ENCODE assay signal across 8 cellular contexts in genomic region chr12:3076730-3077571, GRCh38. TPM values are rescaled to one million over a fixed set of nuclear protein-coding genes. Genes with fewer than 3 reads are reported as not detected.
DNase-seq lines count a peak whose midpoint lies in the region; ATAC-seq and TF ChIP-seq lines count a peak whose summit lies in the region.

A gene with protein sequence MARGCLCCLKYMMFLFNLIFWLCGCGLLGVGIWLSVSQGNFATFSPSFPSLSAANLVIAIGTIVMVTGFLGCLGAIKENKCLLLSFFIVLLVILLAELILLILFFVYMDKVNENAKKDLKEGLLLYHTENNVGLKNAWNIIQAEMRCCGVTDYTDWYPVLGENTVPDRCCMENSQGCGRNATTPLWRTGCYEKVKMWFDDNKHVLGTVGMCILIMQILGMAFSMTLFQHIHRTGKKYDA (plus strand): TSS chr12:3077379. CDS start chr12:3201194, 123,815 bp downstream.

- H3K9me3 ChIP-seq in DND-41 (ENCODE audit: insufficient read depth, low read length, severe bottlenecking) (no peaks in the 10 kb centered on the region), H9 (ENCODE audit: control insufficient read depth, low read depth, low read length) (no peaks in the 10 kb centered on the region)

- H3K56ac ChIP-seq in H9 (ENCODE audit: insufficient read length, low read depth, low read length) = no peak within 1 kb of the TSS

- H3K27ac ChIP-seq in DND-41 (ENCODE audit: low read length) (no peak within 1 kb of the TSS), H9 (ENCODE audit: insufficient read length, low read depth, low read length) (no peak within 1 kb of the TSS), cingulate gyrus (ENCODE audit: low read depth, low read length) (peak within 1 kb of the TSS; percentile 29)

- H3K23ac ChIP-seq in H9 (ENCODE audit: insufficient read length, low read depth, low read length) = no peak within 1 kb of the TSS

- H3K9ac ChIP-seq in DND-41 (ENCODE audit: low read depth, low read length) (peak within 1 kb of the TSS; percentile 44), H9 (ENCODE audit: extremely low read depth, insufficient read length, low read length) (no peak within 1 kb of the TSS)

- WGBS in H9 (ENCODE audit: extremely low coverage, insufficient read length, low lambda C conversion rate) = no CpG with 5 or more reads among the region's 95 CpGs

- no peaks in the 10 kb centered on the region for H3K9me3 Mint-ChIP-seq in H9

- H4K91ac ChIP-seq in H9 (ENCODE audit: insufficient read length, low read depth, low read length) = no peak within 1 kb of the TSS

- H2BK120ac ChIP-seq in H9 (ENCODE audit: low read depth, low read length, poor library complexity, severe bottlenecking) = no peak within 1 kb of the TSS

- H2AFZ ChIP-seq in DND-41 (ENCODE audit: low read depth, low read length) = peak within 1 kb of the TSS; percentile 64
- no peak within 1 kb of the TSS for H2AFZ ChIP-seq in H9 (ENCODE audit: low read length)

- peak within 1 kb of the TSS; percentile 20 to 58; a peak in 3 of 4 replicates for H3K4me3 ChIP-seq in DND-41 (ENCODE audit: low read depth in 1 of 2, low read length in 2 of 2)

- H2AK5ac ChIP-seq in H9 (ENCODE audit: insufficient read length, low read length) = no peak within 1 kb of the TSS

- ATAC-seq in DND-41 (ENCODE audit: insufficient read depth, low read depth) = peak; percentile 77
- ATAC-seq in HG02938 (IDR thresholded peaks at IDR 0.05; ENCODE audit: unreplicated experiment) = no peak

- H3K27ac Mint-ChIP-seq in H9 = no peak within 1 kb of the TSS; a peak in 1 of 7 replicates

- no peaks in the 10 kb centered on the region for H3K79me1 ChIP-seq in H9 (ENCODE audit: insufficient read depth, low read depth, low read length, poor library complexity, severe bottlenecking)

- H2BK12ac ChIP-seq in H9 (ENCODE audit: insufficient read length, low read depth, low read length) = no peak within 1 kb of the TSS

- 0 out of 2 replicates have a peak, but pooled peaks cover 12% of the 10 kb centered on the region for H4K20me1 ChIP-seq in DND-41 (ENCODE audit: insufficient read depth, low read length)
- H4K20me1 ChIP-seq in H9 (ENCODE audit: control insufficient read depth, insufficient read depth, insufficient read length) = no peaks in the 10 kb centered on the region

- peaks cover 15% of the 10 kb centered on the region for H3K4me1 ChIP-seq in DND-41 (ENCODE audit: insufficient read depth, low read length)
- H3K4me1 ChIP-seq in H9 (ENCODE audit: insufficient read depth, low read length) = no peaks in the 10 kb centered on the region

- TF ChIP-seq CTCF in DND-41 (IDR thresholded peaks at IDR 0.05; ENCODE audit: borderline replicate concordance, extremely low read depth, low read length, poor library complexity, severe bottlenecking) (no peak), H9 (conservative IDR thresholded peaks at IDR 0.05) (no peak)

- H3K18ac ChIP-seq in H9 (ENCODE audit: insufficient read length, low read depth, low read length) = no peak within 1 kb of the TSS

- no peaks in the 10 kb centered on the region for H3K36me3 ChIP-seq in DND-41 (ENCODE audit: insufficient read depth, low read length)

- H3K27me3 ChIP-seq in DND-41 (ENCODE audit: insufficient read depth, low read length, poor library complexity) (peaks cover 14% of the 10 kb centered on the region), H9 (ENCODE audit: insufficient read depth, low read length) (no peaks in the 10 kb centered on the region; the same call in 1 of the 2 replicates)

- peaks cover 4% of the 10 kb centered on the region for H3K23me2 ChIP-seq in H9 (ENCODE audit: insufficient read length, low read depth, low read length, poor library complexity, severe bottlenecking)

- H3K4me1 Mint-ChIP-seq in H9 = peaks cover 13 to 14% of the 10 kb centered on the region in 2 experiments

- peaks cover 1% of the 10 kb centered on the region in 3 experiments; a peak in 6 of 7 replicates for H3K36me3 Mint-ChIP-seq in H9 (ENCODE audit: insufficient read depth in 1 of 3, low read depth in 3 of 3)

- no peak within 1 kb of the TSS for H3K4ac ChIP-seq in H9 (ENCODE audit: low read depth, low read length)

- H3K4me3 Mint-ChIP-seq in H9 = peak within 1 kb of the TSS; percentile 72 to 83

- peaks cover 26% of the 10 kb centered on the region for H3K27me3 Mint-ChIP-seq in H9 (ENCODE audit: low read depth)

- no peak within 1 kb of the TSS for H3T11ph ChIP-seq in H9 (ENCODE audit: low read length)

- DNase-seq in DND-41 (peak; percentile 55), H9 (peak; percentile 82), NCI-H1105 treated with DMSO at 0.1 percent for 48 hours (lab: John Stamatoyannopoulos, UW) (peak; percentile 68), left kidney (ENCODE audit: low read depth, low spot score) (peak; percentile 86)
- DNase-seq in activated CD4-positive, alpha-beta T cell treated with anti-CD3 and anti-CD28 coated beads for 4 hours = peak; percentile 69 to 76
- peak; percentile 73 to 75 for DNase-seq in stimulated activated CD4-positive, alpha-beta T cell treated with anti-CD3 and anti-CD28 coated beads, Interleukin-2, amount 100 ng/mL, for 24 hours

- H2BK15ac ChIP-seq in H9 (ENCODE audit: low read depth, low read length) = no peak within 1 kb of the TSS

- peak within 1 kb of the TSS; percentile 96 for H3K4me2 ChIP-seq in DND-41 (ENCODE audit: insufficient read depth, low read length)
- H3K4me2 ChIP-seq in H9 (ENCODE audit: insufficient read depth, insufficient read length, low read length) = peak within 1 kb of the TSS; percentile 73

- no peak within 1 kb of the TSS for H4K8ac ChIP-seq in H9 (replicated peaks; ENCODE audit: insufficient read length, low read depth, low read length)

- H2BK5ac ChIP-seq in H9 (ENCODE audit: insufficient read length, low read length) = no peak within 1 kb of the TSS

- no peak within 1 kb of the TSS for H2BK20ac ChIP-seq in H9 (ENCODE audit: low read depth, low read length, poor library complexity, severe bottlenecking)

- no peak within 1 kb of the TSS for H3K14ac ChIP-seq in H9 (ENCODE audit: insufficient read depth, low read length)

- no peak within 1 kb of the TSS for H4K5ac ChIP-seq in H9 (ENCODE audit: insufficient read length, low read depth, low read length)

- H3K79me2 ChIP-seq in DND-41 (ENCODE audit: insufficient read depth, low read length) = no peaks in the 10 kb centered on the region
- no peaks in the 10 kb centered on the region for H3K79me2 ChIP-seq in H9 (ENCODE audit: insufficient read depth, low read length)

RNA-seq across cellular contexts. Expression of the gene that starts here (rescaled TPM):
- total RNA-seq in H9 (2021) = 16.8 and 19.0 TPM in 2 replicates
